ENCODE assay signal across 27 cellular contexts in the genomic region with DNA sequence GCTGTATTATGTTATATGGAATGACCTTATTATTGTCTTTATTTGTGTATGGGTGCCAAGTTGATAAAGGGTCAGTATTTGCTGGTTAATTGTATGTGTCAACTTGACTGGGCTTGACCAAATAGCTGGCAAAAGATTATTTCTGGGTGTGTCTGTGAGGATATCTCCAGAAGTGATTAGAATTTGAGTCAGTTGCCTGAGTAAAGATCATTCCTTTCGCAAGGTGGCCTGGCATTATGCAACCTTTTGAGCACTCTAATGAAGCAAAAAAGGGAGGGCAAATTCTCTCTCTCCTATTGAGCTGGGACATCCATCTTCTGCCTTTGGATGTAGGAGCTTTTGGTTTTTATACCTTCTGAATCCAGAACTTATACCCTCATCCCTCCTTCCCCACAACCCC.
DNase-seq lines count a peak whose midpoint lies in the region; ATAC-seq, FAIRE-seq and TF ChIP-seq lines count a peak whose summit lies in the region.
"Had no signal": no experiment of that assay in that cellular context is flagged by ENCODE, and none has a peak within 500 bp of the region (broad histone marks: within the 10 kb centered on the region; RNA-seq: fewer than 3 reads in every experiment).

No MANE protein-coding gene starts in this region.

- H4K20me1 ChIP-seq in HepG2 (ENCODE audit: insufficient read depth, low read length), result no peaks in the 10 kb centered on the region
- H4K20me1 ChIP-seq in hepatocyte (ENCODE audit: insufficient read depth, poor library complexity, severe bottlenecking), result no peaks in the 10 kb centered on the region

- DNase-seq in HepG2 (ENCODE audit: low spot score) (no peak), right lobe of liver (no peak), RWPE2 (ENCODE audit: low spot score) (no peak), hepatocyte (ENCODE audit: low spot score) (peak; percentile 26), colonic mucosa (no peak), A172 (ENCODE audit: low spot score) (no peak)
- DNase-seq in activated T-cell treated with anti-CD3 and anti-CD28 coated beads, Interleukin-2, amount 50 U/mL, for 48 hours, result no peak
- DNase-seq in activated CD4-positive, alpha-beta T cell treated with anti-CD3 and anti-CD28 coated beads, Interleukin-2, amount 50 U/mL, for 4 hours, result no peak
- DNase-seq: AML-193; C1 segment of cervical spinal cord; CD8-positive, alpha-beta T cell; GM23248; H7; MG63; NCI-H1048; NCI-H1417; NCI-H187 treated with DMSO at 0.1 percent for 48 hours; NCI-H2171 treated with DMSO at 0.1 percent for 48 hours; NCI-H524; NCI-H82; NK-92 treated with Interleukin-12 subunit alpha and Interleukin-12 subunit beta, amount 100 ng/mL, for 24 hours; RPMI8226; SHP77 treated with DMSO at 0.1 percent for 48 hours had no signal

- no peak for TF ChIP-seq POLR2A in HepG2 (IDR thresholded peaks at IDR 0.05; ENCODE audit: insufficient read depth in 1 of 2, low read depth in 2 of 2, low read length in 2 of 2)
- no peak for TF ChIP-seq POLR2A in right lobe of liver (IDR thresholded peaks at IDR 0.05)

- H3K4me2 ChIP-seq in HepG2 (ENCODE audit: low read depth, low read length), result no peak overlapping the region
- H3K4me2 ChIP-seq in hepatocyte, result no peak overlapping the region
- H3K4me2 ChIP-seq: A549 had no signal

- POLR2A ChIA-PET in HepG2 (lab: Yijun Ruan, JAX), result no interaction called here

- H3K79me2 ChIP-seq in HepG2 (ENCODE audit: insufficient read depth, low read length), result no peaks in the 10 kb centered on the region
- H3K79me2 ChIP-seq in hepatocyte, result no peaks in the 10 kb centered on the region

- H3K9me3 ChIP-seq in HepG2 (ENCODE audit: low read length) (no peaks in the 10 kb centered on the region), right lobe of liver (no peaks in the 10 kb centered on the region), RWPE2 (ENCODE audit: severe bottlenecking) (no peaks in the 10 kb centered on the region), hepatocyte (ENCODE audit: low read depth) (no peaks in the 10 kb centered on the region), colonic mucosa (no peaks in the 10 kb centered on the region)
- H3K9me3 ChIP-seq: A549, MG63 had no signal

- H3K9me2 ChIP-seq in hepatocyte (replicated peaks; ENCODE audit: insufficient read depth), result no peaks in the 10 kb centered on the region

- TF ChIP-seq RAD21 in HepG2 (CRISPR knock-in tag; IDR thresholded peaks at IDR 0.05), result no peak

- TF ChIP-seq CTCF in HepG2 (CRISPR knock-in tag; IDR thresholded peaks at IDR 0.05) (no peak), right lobe of liver (IDR thresholded peaks at IDR 0.05) (no peak), RWPE2 (IDR thresholded peaks at IDR 0.05; ENCODE audit: poor library complexity, severe bottlenecking) (no peak), hepatocyte (IDR thresholded peaks at IDR 0.05; ENCODE audit: poor library complexity) (no peak), colonic mucosa (IDR thresholded peaks at IDR 0.05) (no peak)

- no peak for FAIRE-seq in HepG2 (lab: Jason Lieb, UNC)
- FAIRE-seq: A549, GM18507, K562 had no signal

- H3K4me1 ChIP-seq in HepG2 (ENCODE audit: insufficient read depth, low read length) (no peaks in the 10 kb centered on the region), right lobe of liver (no peaks in the 10 kb centered on the region), RWPE2 (ENCODE audit: insufficient read depth, poor library complexity, severe bottlenecking) (no peaks in the 10 kb centered on the region), hepatocyte (ENCODE audit: insufficient read depth) (no peaks in the 10 kb centered on the region), colonic mucosa (no peaks in the 10 kb centered on the region)
- H3K4me1 ChIP-seq: A549 had no signal

- no peak for TF ChIP-seq EP300 in HepG2 (IDR thresholded peaks at IDR 0.05; ENCODE audit: low read depth in 2 of 2, low read length in 2 of 2)
- no peak for TF ChIP-seq EP300 in HepG2 (CRISPR knock-in tag; IDR thresholded peaks at IDR 0.05; ENCODE audit: borderline replicate concordance)

- H3K9ac ChIP-seq in HepG2 (ENCODE audit: insufficient read depth, low read depth, low read length) (no peak overlapping the region), colonic mucosa (ENCODE audit: low read depth in 2 of 2, low read length in 2 of 2) (no peak overlapping the region)
- H3K9ac ChIP-seq: GM23248 had no signal

- H3K27ac ChIP-seq in HepG2 (ENCODE audit: extremely low read length, insufficient read depth, low read length) (no peak overlapping the region), right lobe of liver (no peak overlapping the region), RWPE2 (ENCODE audit: poor library complexity, severe bottlenecking) (no peak overlapping the region), hepatocyte (no peak overlapping the region), colonic mucosa (no peak overlapping the region)
- H3K27ac ChIP-seq: A549, GM23248, SK-N-MC had no signal

- no peaks in the 10 kb centered on the region for H3K27me3 ChIP-seq in HepG2 (ENCODE audit: control insufficient read depth in 1 of 2, insufficient read depth in 2 of 2, low read length in 2 of 2)
- H3K27me3 ChIP-seq in right lobe of liver, result no peaks in the 10 kb centered on the region
- no peaks in the 10 kb centered on the region for H3K27me3 ChIP-seq in RWPE2 (ENCODE audit: insufficient read depth, poor library complexity, severe bottlenecking)
- no peaks in the 10 kb centered on the region for H3K27me3 ChIP-seq in hepatocyte
- H3K27me3 ChIP-seq in colonic mucosa, result no peaks in the 10 kb centered on the region
- H3K27me3 ChIP-seq: MG63 had no signal

- ATAC-seq in HepG2 (no peak), right lobe of liver (no peak), RWPE2 (ENCODE audit: low read depth) (peak; percentile 52; the same call in 2 of the 3 replicates)
- ATAC-seq: A549; CD8-positive, alpha-beta T cell; K562 had no signal

- BruUV-seq in HepG2 (replicated peaks; lab: Mats Ljungman, UMichigan), result no TSS peak

- H3K36me3 ChIP-seq in HepG2 (replicated peaks in 1 of 2; ENCODE audit: control insufficient read depth in 1 of 2, insufficient read depth in 2 of 2, low read length in 2 of 2), result no peaks in the 10 kb centered on the region
- H3K36me3 ChIP-seq in right lobe of liver, result no peaks in the 10 kb centered on the region
- H3K36me3 ChIP-seq in RWPE2 (ENCODE audit: low read depth), result no peaks in the 10 kb centered on the region
- H3K36me3 ChIP-seq in hepatocyte (replicated peaks; ENCODE audit: insufficient read depth, low read depth), result no peaks in the 10 kb centered on the region
- no peaks in the 10 kb centered on the region for H3K36me3 ChIP-seq in colonic mucosa
- H3K36me3 ChIP-seq: MG63 had no signal

- H2AFZ ChIP-seq in HepG2 (ENCODE audit: low read length) (no peak overlapping the region), hepatocyte (no peak overlapping the region)
- H2AFZ ChIP-seq: GM23248 had no signal

- 0% methylated on average over 1 of the region's 1 CpG for WGBS in HepG2 (ENCODE audit: low lambda C conversion rate)
- 27% methylated on average over 1 of the region's 1 CpG for WGBS in right lobe of liver (ENCODE audit: insufficient coverage, low coverage, low lambda C conversion rate, missing lambda C conversion rate)
- 67% methylated on average over 1 of the region's 1 CpG for WGBS in hepatocyte (ENCODE audit: low lambda C conversion rate, missing lambda C conversion rate)

- no peak overlapping the region for H3K4me3 ChIP-seq in HepG2 (replicated peaks in 1 of 3; ENCODE audit: insufficient read depth in 1 of 3, low read depth in 2 of 3, low read length in 3 of 3)
- H3K4me3 ChIP-seq in right lobe of liver, result no peak overlapping the region
- H3K4me3 ChIP-seq in RWPE2 (ENCODE audit: severe bottlenecking), result no peak overlapping the region
- no peak overlapping the region for H3K4me3 ChIP-seq in hepatocyte
- H3K4me3 ChIP-seq in colonic mucosa, result no peak overlapping the region
- H3K4me3 ChIP-seq: A549, GM23248, K562, MG63, SK-N-MC had no signal

- in situ Hi-C loops in HepG2 (cut with HindIII; ENCODE audit: extremely low pct_ligation_motif_present, low pct_unique_long_range_greater_than_20kb), result no loop called here

- CTCF ChIA-PET in HepG2 (lab: Yijun Ruan, JAX; ENCODE audit: low intra/inter-chr PET ratio, low total read pairs), result no interaction called here

- intact Hi-C loops in HepG2 (cut with micrococcal nuclease; ENCODE audit: unreplicated experiment) (no loop called here), right lobe of liver (cut with DNase I) (no loop called here), colonic mucosa (cut with DNase I) (no loop called here)

TF ChIP-seq in HepG2, 621 proteins besides CTCF, POLR2A, EP300 and RAD21:
- TF ChIP-seq CEBPB (IDR thresholded peaks at IDR 0.05; ENCODE audit: borderline replicate concordance, low read depth, low read length) (peak; percentile 35; the same call in 1 of the 2 replicates), ZNF326 (CRISPR knock-in tag; IDR thresholded peaks at IDR 0.05; ENCODE audit: borderline replicate concordance) (no peak)
